ENCODE assay signal across 17 cellular contexts in genomic region chr16:27512061-27512460, GRCh38.
"Had no signal": no experiment of that assay in that cellular context is flagged by ENCODE, and none has a peak within 500 bp of the region (broad histone marks: within the 10 kb centered on the region; RNA-seq: fewer than 3 reads in every experiment).

No MANE protein-coding gene starts in this region.

- H3K9me3 Mint-ChIP-seq: activated CD8-positive, alpha-beta T cell treated with anti-CD3 and anti-CD28 coated beads for 36 hours; activated T-cell treated with anti-CD3 and anti-CD28 coated beads, Interleukin-2, amount 50 U/mL, for 72 hours; naive thymus-derived CD4-positive, alpha-beta T cell; stimulated activated naive B cell treated with anti-CD40 and anti-IgM and Interleukin-4, amounts not matched to agents 10 μg/mL and 1 μg/mL and 100 μg/mL, for 72 hours; WTC11 had no signal

- H3K27ac ChIP-seq: SJCRH30, tibial nerve had no signal

- DNase-seq: activated CD4-positive, alpha-beta T cell treated with anti-CD3 and anti-CD28 coated beads for 4 hours; activated CD8-positive, alpha-beta T cell treated with anti-CD3 and anti-CD28 coated beads for 36 hours; activated gamma-delta T cell treated with Interleukin-2 at 50 U/mL for 16 hours; activated T-cell treated with anti-CD3 and anti-CD28 coated beads, Interleukin-2, amount 50 U/mL, for 72 hours; amniotic stem cell; cortex of kidney; effector memory CD4-positive, alpha-beta T cell; glutamatergic neuron; left colon; naive thymus-derived CD4-positive, alpha-beta T cell; sigmoid colon; SJCRH30; stimulated activated naive B cell treated with anti-CD40 and anti-IgM and Interleukin-4, amounts not matched to agents 10 μg/mL and 1 μg/mL and 100 μg/mL, for 72 hours; T-helper 17 cell had no signal

- ATAC-seq: activated CD8-positive, alpha-beta T cell treated with anti-CD3 and anti-CD28 coated beads for 36 hours; activated T-cell treated with anti-CD3 and anti-CD28 coated beads, Interleukin-2, amount 50 U/mL, for 72 hours; left colon; naive thymus-derived CD4-positive, alpha-beta T cell; stimulated activated naive B cell treated with anti-CD40 and anti-IgM and Interleukin-4, amounts not matched to agents 10 μg/mL and 1 μg/mL and 100 μg/mL, for 72 hours; T-helper 17 cell; WTC11 had no signal

- H3K27ac Mint-ChIP-seq: activated CD8-positive, alpha-beta T cell treated with anti-CD3 and anti-CD28 coated beads for 36 hours; activated naive CD8-positive, alpha-beta T cell; activated T-cell treated with anti-CD3 and anti-CD28 coated beads, Interleukin-2, amount 50 U/mL, for 72 hours; stimulated activated naive B cell treated with anti-CD40 and anti-IgM and Interleukin-4, amounts not matched to agents 10 μg/mL and 1 μg/mL and 100 μg/mL, for 72 hours; T-helper 17 cell; WTC11 had no signal

- H3K4me3 ChIP-seq: sigmoid colon, SJCRH30, tibial nerve had no signal

- H3K4me3 Mint-ChIP-seq: activated CD8-positive, alpha-beta T cell treated with anti-CD3 and anti-CD28 coated beads for 36 hours; activated naive CD8-positive, alpha-beta T cell; activated T-cell treated with anti-CD3 and anti-CD28 coated beads, Interleukin-2, amount 50 U/mL, for 72 hours; naive thymus-derived CD4-positive, alpha-beta T cell; stimulated activated naive B cell treated with anti-CD40 and anti-IgM and Interleukin-4, amounts not matched to agents 10 μg/mL and 1 μg/mL and 100 μg/mL, for 72 hours; T-helper 17 cell; WTC11 had no signal

- H3K9me3 ChIP-seq: sigmoid colon, SJCRH30, tibial nerve had no signal

- H3K27me3 ChIP-seq: sigmoid colon, SJCRH30, tibial nerve had no signal

- H3K27me3 Mint-ChIP-seq: activated CD8-positive, alpha-beta T cell treated with anti-CD3 and anti-CD28 coated beads for 36 hours; activated naive CD8-positive, alpha-beta T cell; naive thymus-derived CD4-positive, alpha-beta T cell; stimulated activated naive B cell treated with anti-CD40 and anti-IgM and Interleukin-4, amounts not matched to agents 10 μg/mL and 1 μg/mL and 100 μg/mL, for 72 hours; T-helper 17 cell had no signal

- H3K4me1 Mint-ChIP-seq: WTC11 had no signal

- H3K4me1 ChIP-seq: sigmoid colon, SJCRH30 had no signal
